ENCODE assay signal across 16 cellular contexts in genomic region chr3:557972-558371, GRCh38.
A peak's percentile ranks its signal among the peaks of the same experiment; 100 is the strongest.
DNase-seq lines count a peak whose midpoint lies in the region; ATAC-seq, FAIRE-seq and TF ChIP-seq lines count a peak whose summit lies in the region.
"Had no signal": no experiment of that assay in that cellular context is flagged by ENCODE, and none has a peak within 500 bp of the region (broad histone marks: within the 10 kb centered on the region; RNA-seq: fewer than 3 reads in every experiment).

No MANE protein-coding gene starts in this region.

- H3K4me1 Mint-ChIP-seq in GM23338: no peaks in the 10 kb centered on the region
- H3K4me1 Mint-ChIP-seq: stimulated activated naive CD8-positive, alpha-beta T cell treated with anti-CD3 and anti-CD28 coated beads, Interleukin-15, amount 100 ng/mL, for 72 hours had no signal

- peak; percentile 5 for FAIRE-seq in GM18507 (lab: Jason Lieb, UNC)

- no peaks in the 10 kb centered on the region for H4K20me1 ChIP-seq in GM23338 (replicated peaks; ENCODE audit: insufficient read depth)

- no peak overlapping the region for H3K4me3 Mint-ChIP-seq in GM23338
- H3K4me3 Mint-ChIP-seq: effector memory CD8-positive, alpha-beta T cell; stimulated activated naive CD8-positive, alpha-beta T cell treated with anti-CD3 and anti-CD28 coated beads, Interleukin-15, amount 100 ng/mL, for 72 hours; T-helper 1 cell treated with Interleukin-12 subunit alpha and Interleukin-12 subunit beta and Interleukin-4 antibody, amounts not matched to agents 30 μg/mL and 1 μg/mL, for 36 hours had no signal

- TF ChIP-seq CTCF in GM20000 (IDR thresholded peaks at IDR 0.05; ENCODE audit: extremely low read depth, missing control alignments) (no peak), WERI-Rb-1 (IDR thresholded peaks at IDR 0.05; ENCODE audit: low read depth, low read length) (no peak), GM23338 (conservative IDR thresholded peaks at IDR 0.05; ENCODE audit: low read depth in 2 of 2) (no peak)

- peaks cover 28% of the 10 kb centered on the region; the same call in 2 of the 3 replicates for H3K36me3 Mint-ChIP-seq in GM23338 (ENCODE audit: low read depth)

- no peaks in the 10 kb centered on the region for H3K4me1 ChIP-seq in GM23338 (ENCODE audit: insufficient read depth)
- H3K4me1 ChIP-seq: BE2C had no signal

- ATAC-seq in HG02938 (IDR thresholded peaks at IDR 0.05; ENCODE audit: unreplicated experiment): peak; percentile 99
- peak; percentile 98 for ATAC-seq in HG03558 (IDR thresholded peaks at IDR 0.05; ENCODE audit: extremely low read depth, unreplicated experiment)
- ATAC-seq in GM23338: no peak
- ATAC-seq: effector memory CD8-positive, alpha-beta T cell; left ventricle myocardium superior; stimulated activated naive CD8-positive, alpha-beta T cell treated with anti-CD3 and anti-CD28 coated beads, Interleukin-15, amount 100 ng/mL, for 72 hours had no signal

- H3K27ac ChIP-seq in WERI-Rb-1 (no peak overlapping the region), GM23338 (ENCODE audit: low read depth) (no peak overlapping the region)
- H3K27ac ChIP-seq: HL-60 had no signal

- H3K27me3 ChIP-seq in WERI-Rb-1 (ENCODE audit: insufficient read depth, low read depth, severe bottlenecking) (no peaks in the 10 kb centered on the region), GM23338 (ENCODE audit: insufficient read depth) (no peaks in the 10 kb centered on the region)
- H3K27me3 ChIP-seq: BE2C had no signal

- no peaks in the 10 kb centered on the region for H3K9me3 ChIP-seq in WERI-Rb-1 (ENCODE audit: severe bottlenecking)
- H3K9me3 ChIP-seq: BE2C had no signal

- H3K9me3 Mint-ChIP-seq in GM23338: peaks cover 92% of the 10 kb centered on the region

- no peaks in the 10 kb centered on the region for H3K27me3 Mint-ChIP-seq in GM23338 (ENCODE audit: insufficient read depth, low read depth, poor library complexity)
- H3K27me3 Mint-ChIP-seq: effector memory CD8-positive, alpha-beta T cell; stimulated activated naive CD8-positive, alpha-beta T cell treated with anti-CD3 and anti-CD28 coated beads, Interleukin-15, amount 100 ng/mL, for 72 hours had no signal

- H2AFZ ChIP-seq in GM23338: no peak overlapping the region

- H3K4me3 ChIP-seq in WERI-Rb-1 (ENCODE audit: low read depth, low read length) (no peak overlapping the region), GM23338 (no peak overlapping the region)

- no peaks in the 10 kb centered on the region for H3K9me2 ChIP-seq in GM23338 (ENCODE audit: insufficient read depth)

- no peak overlapping the region for H3K4me2 ChIP-seq in GM23338

- DNase-seq in GM18507 (ENCODE audit: extremely low spot score, insufficient read length, low read depth) (peak; percentile 0), GM20000 (ENCODE audit: low spot score) (peak; percentile 27), WERI-Rb-1 (no peak), GM23338 (ENCODE audit: low spot score) (no peak), dedifferentiated amniotic fluid mesenchymal stem cell (ENCODE audit: extremely low spot score) (no peak), Kasumi-1 (lab: John Stamatoyannopoulos, UW) (no peak)
- DNase-seq: aorta; BE2C; effector memory CD8-positive, alpha-beta T cell; left ventricle myocardium superior; NCI-H748 treated with DMSO at 0.1 percent for 48 hours; stimulated activated naive CD8-positive, alpha-beta T cell treated with anti-CD3 and anti-CD28 coated beads, Interleukin-15, amount 100 ng/mL, for 72 hours had no signal

- no peaks in the 10 kb centered on the region for H3K79me2 ChIP-seq in GM23338 (replicated peaks; ENCODE audit: insufficient read depth)

- H3F3A ChIP-seq in GM23338 (replicated peaks; ENCODE audit: low read depth): no peaks in the 10 kb centered on the region

- H3K36me3 ChIP-seq in WERI-Rb-1 (no peaks in the 10 kb centered on the region), GM23338 (ENCODE audit: insufficient read depth) (no peaks in the 10 kb centered on the region)
- H3K36me3 ChIP-seq: BE2C had no signal

- H3K27ac Mint-ChIP-seq in GM23338: no peak overlapping the region
- H3K27ac Mint-ChIP-seq: effector memory CD8-positive, alpha-beta T cell; stimulated activated naive CD8-positive, alpha-beta T cell treated with anti-CD3 and anti-CD28 coated beads, Interleukin-15, amount 100 ng/mL, for 72 hours; T-helper 1 cell treated with Interleukin-12 subunit alpha and Interleukin-12 subunit beta and Interleukin-4 antibody, amounts not matched to agents 30 μg/mL and 1 μg/mL, for 36 hours had no signal

TF ChIP-seq in GM23338, 12 proteins besides CTCF, POLR2A, EP300 and RAD21 (continues in another document):
- TF ChIP-seq POLR2AphosphoS5 (IDR thresholded peaks at IDR 0.05; ENCODE audit: low read depth) (no peak), ZNF331 (CRISPR knock-in tag; IDR thresholded peaks at IDR 0.05; ENCODE audit: low read depth) (no peak), ETS1 (IDR thresholded peaks at IDR 0.05) (no peak), CREB1 (CRISPR knock-in tag; IDR thresholded peaks at IDR 0.05; ENCODE audit: low read depth) (no peak), ZNF114 (CRISPR knock-in tag; IDR thresholded peaks at IDR 0.05) (no peak), REST (IDR thresholded peaks at IDR 0.05; ENCODE audit: unreplicated experiment) (no peak), STAT1 (IDR thresholded peaks at IDR 0.05; ENCODE audit: unreplicated experiment) (no peak), NANOG (IDR thresholded peaks at IDR 0.05; ENCODE audit: borderline replicate concordance) (no peak), EZH2phosphoT487 (IDR thresholded peaks at IDR 0.05; ENCODE audit: unreplicated experiment) (no peak)

Comparison
In these comparisons a context has a peak if more than half of its experiments do, and no peak if none do; other contexts are left out.
1. DNase-seq: peak in GM18507 (single experiment) and GM20000 (single experiment); none in WERI-Rb-1 (single experiment), GM23338 (single experiment), dedifferentiated amniotic fluid mesenchymal stem cell (single experiment) and Kasumi-1 (0 of 2).